19 cellular contexts compared by ENCODE assay signal in the genomic region with DNA sequence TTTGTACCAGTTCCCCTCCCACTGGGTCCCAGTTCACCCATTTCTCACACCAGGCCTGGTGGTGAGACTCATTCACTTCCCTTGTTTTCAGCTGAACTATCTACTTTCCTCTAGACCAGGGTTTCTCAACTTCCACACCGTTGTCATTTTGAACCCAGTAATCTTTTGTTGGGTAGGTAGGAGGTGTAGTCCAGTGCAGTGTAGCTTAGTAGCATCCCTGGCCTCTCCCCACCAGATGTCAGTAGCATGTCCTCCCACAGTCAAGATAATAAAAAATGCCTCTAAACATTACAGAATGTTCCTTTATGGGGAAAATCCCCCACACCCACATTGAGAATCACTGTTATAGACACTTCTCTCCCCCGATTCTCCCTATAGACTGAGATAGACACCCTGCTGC.
DNase-seq lines count a peak whose midpoint lies in the region; ATAC-seq, FAIRE-seq and TF ChIP-seq lines count a peak whose summit lies in the region.
"Had no signal": no experiment of that assay in that cellular context is flagged by ENCODE, and none has a peak within 500 bp of the region (broad histone marks: within the 10 kb centered on the region; RNA-seq: fewer than 3 reads in every experiment).

No MANE protein-coding gene starts in this region.

- no peak for FAIRE-seq in small intestine (lab: Jason Lieb, UNC)
- FAIRE-seq: RCC 7860 had no signal

- DNase-seq in GM12864 (ENCODE audit: low read depth) = no peak
- no peak for DNase-seq in brain microvascular endothelial cell
- DNase-seq in NCI-H526 (lab: John Stamatoyannopoulos, UW) = no peak
- DNase-seq in immature natural killer cell = no peak
- no peak for DNase-seq in HT-29 (ENCODE audit: low spot score)
- DNase-seq in small intestine = no peak
- DNase-seq: Caco-2, DMS53, H7, NCI-H1092 treated with DMSO at 0.1 percent for 48 hours, NCI-H187, NCI-H446, NCI-H748 treated with DMSO at 0.1 percent for 48 hours, SHP77 treated with DMSO at 0.1 percent for 48 hours had no signal

- no peak overlapping the region for H3K4me3 Mint-ChIP-seq in immature natural killer cell
- H3K4me3 Mint-ChIP-seq: CD14-positive monocyte; T-helper 1 cell treated with Interleukin-12 subunit alpha and Interleukin-12 subunit beta and Interleukin-4 antibody, amounts not matched to agents 30 μg/mL and 1 μg/mL, for 36 hours had no signal

- peaks cover 4 to 7% (median 7%) of the 10 kb centered on the region in 3 donors for H3K27me3 Mint-ChIP-seq in immature natural killer cell (ENCODE audit: low read depth in 3 of 3)

- H3K36me3 ChIP-seq in brain microvascular endothelial cell (replicated peaks) (no peaks in the 10 kb centered on the region), small intestine (ENCODE audit: control insufficient read depth in 2 of 2, insufficient read depth in 2 of 2, low read length in 2 of 2) (no peaks in the 10 kb centered on the region)

- no peak overlapping the region for H3K27ac ChIP-seq in brain microvascular endothelial cell
- H3K27ac ChIP-seq in small intestine (ENCODE audit: low read depth in 1 of 2, low read length in 1 of 2) = no peak overlapping the region

- no peaks in the 10 kb centered on the region for H3K9me3 ChIP-seq in small intestine (ENCODE audit: control insufficient read depth, low read depth)
- H3K9me3 ChIP-seq: Caco-2 had no signal

- H3K27me3 ChIP-seq in brain microvascular endothelial cell (replicated peaks) (no peaks in the 10 kb centered on the region), small intestine (ENCODE audit: control insufficient read depth in 2 of 2, insufficient read depth in 2 of 2, low read length in 2 of 2) (no peaks in the 10 kb centered on the region)

- peak; percentile 24 for ATAC-seq in GM18511 (IDR thresholded peaks at IDR 0.05; ENCODE audit: unreplicated experiment)
- peak; percentile 32 for ATAC-seq in HG02642 (IDR thresholded peaks at IDR 0.05; ENCODE audit: poor library complexity, unreplicated experiment)

- H3K4me3 ChIP-seq in GM12864 (ENCODE audit: low read depth, low read length) (no peak overlapping the region), brain microvascular endothelial cell (ENCODE audit: low read depth, low read length) (no peak overlapping the region), small intestine (ENCODE audit: low read depth in 1 of 2, low read length in 2 of 2) (no peak overlapping the region)

- H3K9me3 Mint-ChIP-seq in immature natural killer cell = peaks cover 0 to 4% (median 0%) of the 10 kb centered on the region in 6 donors

- no peaks in the 10 kb centered on the region for H3K36me3 Mint-ChIP-seq in immature natural killer cell

- peak; percentile 8 for TF ChIP-seq CTCF in GM12864 (IDR thresholded peaks at IDR 0.05; ENCODE audit: low read depth, low read length, missing control alignments)
- TF ChIP-seq CTCF in brain microvascular endothelial cell (IDR thresholded peaks at IDR 0.05; ENCODE audit: low read depth, low read length, missing control alignments) = peak; percentile 2

- no peaks in the 10 kb centered on the region for H3K4me1 Mint-ChIP-seq in immature natural killer cell

- no peaks in the 10 kb centered on the region for H3K4me1 ChIP-seq in small intestine (ENCODE audit: control insufficient read depth in 2 of 2, insufficient read depth in 1 of 2, low read depth in 1 of 2, low read length in 1 of 2)
- H3K4me1 ChIP-seq: Caco-2 had no signal

- no peak overlapping the region for H3K27ac Mint-ChIP-seq in immature natural killer cell
- H3K27ac Mint-ChIP-seq: T-helper 1 cell treated with Interleukin-12 subunit alpha and Interleukin-12 subunit beta and Interleukin-4 antibody, amounts not matched to agents 30 μg/mL and 1 μg/mL, for 36 hours had no signal

- WGBS in small intestine, 3 donors = 81 to 83% (median 82%) methylated on average over 2 of the region's 2 CpGs

- in situ Hi-C loops in brain microvascular endothelial cell (cut with HindIII; ENCODE audit: low pct_ligation_motif_present, low sequenced_read_pairs) = no loop called here
